Comparison of ENCODE assay signal across 13 cellular contexts in the genomic region with DNA sequence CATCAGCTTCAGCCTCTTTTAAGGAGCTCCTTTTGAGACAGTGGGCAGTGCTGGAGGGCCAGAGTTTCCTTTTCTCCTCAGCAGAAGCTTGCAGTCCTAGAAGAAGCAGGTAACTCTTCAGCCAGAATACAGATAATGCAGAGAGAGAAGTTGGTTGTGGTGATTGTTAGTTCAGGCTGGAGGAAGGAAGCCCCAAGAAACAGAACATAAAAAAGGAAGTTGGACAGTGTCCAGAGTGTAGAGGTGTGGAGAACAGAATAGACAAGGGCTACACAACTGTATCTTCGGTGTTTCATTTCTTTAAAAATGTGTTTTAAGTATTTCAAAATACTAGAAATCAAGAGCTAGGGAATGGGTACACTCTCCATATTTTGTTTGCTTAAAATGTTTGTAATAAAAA. TPM values are rescaled to one million over a fixed set of nuclear protein-coding genes. Genes with fewer than 3 reads are reported as not detected.
DNase-seq lines count a peak whose midpoint lies in the region; ATAC-seq and TF ChIP-seq lines count a peak whose summit lies in the region.
"Had no signal": no experiment of that assay in that cellular context is flagged by ENCODE, and none has a peak within 500 bp of the region (broad histone marks: within the 10 kb centered on the region; RNA-seq: fewer than 3 reads in every experiment).

No MANE protein-coding gene starts in this region.

- no peak for TF ChIP-seq POLR2A in gastroesophageal sphincter (IDR thresholded peaks at IDR 0.05)

- H3K4me1 ChIP-seq in RWPE2 (ENCODE audit: insufficient read depth, poor library complexity, severe bottlenecking) (peaks cover 27% of the 10 kb centered on the region), gastroesophageal sphincter (peaks cover 11 to 29% (median 22%) of the 10 kb centered on the region in 3 donors), subcutaneous abdominal adipose tissue (ENCODE audit: control insufficient read depth in 5 of 5, insufficient read depth in 5 of 5, low read length in 5 of 5) (peaks cover 0 to 26% (median 23%) of the 10 kb centered on the region in 5 donors)

- H3K27me3 ChIP-seq in RWPE2 (ENCODE audit: insufficient read depth, poor library complexity, severe bottlenecking) = no peaks in the 10 kb centered on the region
- H3K27me3 ChIP-seq in gastroesophageal sphincter = peaks cover 5% of the 10 kb centered on the region
- H3K27me3 ChIP-seq in subcutaneous abdominal adipose tissue (ENCODE audit: control insufficient read depth in 5 of 5, insufficient read depth in 4 of 5, low read length in 5 of 5) = peaks cover 0 to 2% (median 0%) of the 10 kb centered on the region in 5 donors

- peaks cover 0 to 13% of the 10 kb centered on the region in 2 donors for H3K4me1 Mint-ChIP-seq in natural killer cell treated with Interleukin-12 subunit alpha and Interleukin-12 subunit beta and Interleukin-15 and Interleukin-18, amount 100 ng/mL, for 72 hours (ENCODE audit: low read depth in 2 of 2)

- H3K27ac Mint-ChIP-seq in natural killer cell treated with Interleukin-12 subunit alpha and Interleukin-12 subunit beta and Interleukin-15 and Interleukin-18, amount 100 ng/mL, for 72 hours = no peak overlapping the region
- H3K27ac Mint-ChIP-seq: activated naive CD8-positive, alpha-beta T cell treated with anti-CD3 and anti-CD28 coated beads, Interleukin-2, amount 50 U/mL, for 24 hours; IgD-negative memory B cell had no signal

- H3K36me3 ChIP-seq in RWPE2 (ENCODE audit: low read depth) = peaks cover 8% of the 10 kb centered on the region; the same call in 1 of the 2 replicates
- no peaks in the 10 kb centered on the region for H3K36me3 ChIP-seq in gastroesophageal sphincter
- no peaks in the 10 kb centered on the region for H3K36me3 ChIP-seq in subcutaneous abdominal adipose tissue (ENCODE audit: control insufficient read depth in 5 of 5, insufficient read depth in 5 of 5, low read length in 5 of 5)

- no peak for TF ChIP-seq EP300 in gastroesophageal sphincter (IDR thresholded peaks at IDR 0.05)

- peak; percentile 41 for ATAC-seq in HG03103 (IDR thresholded peaks at IDR 0.05; ENCODE audit: low read depth, unreplicated experiment)
- no peak for ATAC-seq in RWPE2 (ENCODE audit: low read depth)
- no peak for ATAC-seq in gastroesophageal sphincter
- ATAC-seq in natural killer cell treated with Interleukin-12 subunit alpha and Interleukin-12 subunit beta and Interleukin-15 and Interleukin-18, amount 100 ng/mL, for 72 hours = no peak
- ATAC-seq in GM21619 (IDR thresholded peaks at IDR 0.05; ENCODE audit: unreplicated experiment) = no peak

- H3K27ac ChIP-seq in RWPE2 (ENCODE audit: poor library complexity, severe bottlenecking) (peak overlapping the region; percentile 94), gastroesophageal sphincter (peak overlapping the region in 3 of 4 donors; percentile 64 to 76 (median 72)), subcutaneous abdominal adipose tissue (ENCODE audit: low read depth, low read length) (peak overlapping the region; percentile 21)

- no peaks in the 10 kb centered on the region for H3K36me3 Mint-ChIP-seq in natural killer cell treated with Interleukin-12 subunit alpha and Interleukin-12 subunit beta and Interleukin-15 and Interleukin-18, amount 100 ng/mL, for 72 hours
- H3K36me3 Mint-ChIP-seq: IgD-negative memory B cell had no signal

- no peak overlapping the region for H3K4me3 Mint-ChIP-seq in natural killer cell treated with Interleukin-12 subunit alpha and Interleukin-12 subunit beta and Interleukin-15 and Interleukin-18, amount 100 ng/mL, for 72 hours
- H3K4me3 Mint-ChIP-seq: activated naive CD8-positive, alpha-beta T cell treated with anti-CD3 and anti-CD28 coated beads, Interleukin-2, amount 50 U/mL, for 24 hours had no signal

- H3K9me3 ChIP-seq in RWPE2 (ENCODE audit: severe bottlenecking) (no peaks in the 10 kb centered on the region), gastroesophageal sphincter (no peaks in the 10 kb centered on the region), subcutaneous abdominal adipose tissue (ENCODE audit: control insufficient read depth in 5 of 5, low read length in 5 of 5) (no peaks in the 10 kb centered on the region)

- TF ChIP-seq CTCF in RWPE2 (IDR thresholded peaks at IDR 0.05; ENCODE audit: poor library complexity, severe bottlenecking) = no peak
- TF ChIP-seq CTCF in gastroesophageal sphincter (IDR thresholded peaks at IDR 0.05) = no peak

- DNase-seq in RWPE2 (ENCODE audit: low spot score) = no peak
- no peak for DNase-seq in activated CD4-positive, alpha-beta T cell treated with anti-CD3 and anti-CD28 coated beads for 1 hour
- DNase-seq in natural killer cell treated with Interleukin-12 subunit alpha and Interleukin-12 subunit beta and Interleukin-15 and Interleukin-18, amount 100 ng/mL, for 72 hours (ENCODE audit: low spot score) = no peak
- no peak for DNase-seq in NCI-H1092 treated with DMSO at 0.1 percent for 48 hours (lab: John Stamatoyannopoulos, UW)
- DNase-seq: activated CD8-positive, alpha-beta memory T cell treated with anti-CD3 and anti-CD28 coated beads for 24 hours; activated naive CD8-positive, alpha-beta T cell treated with anti-CD3 and anti-CD28 coated beads, Interleukin-2, amount 50 U/mL, for 24 hours; effector CD4-positive, alpha-beta T cell; NCI-H446 had no signal

- 21 to 65% methylated on average over 1 of the region's 1 CpG for WGBS in gastroesophageal sphincter (ENCODE audit: low coverage in 1 of 2), 2 donors

- peaks cover 26 to 51% of the 10 kb centered on the region in 2 donors for H3K27me3 Mint-ChIP-seq in natural killer cell treated with Interleukin-12 subunit alpha and Interleukin-12 subunit beta and Interleukin-15 and Interleukin-18, amount 100 ng/mL, for 72 hours

- no peak overlapping the region for H3K4me3 ChIP-seq in RWPE2 (ENCODE audit: severe bottlenecking)
- H3K4me3 ChIP-seq in gastroesophageal sphincter = no peak overlapping the region
- no peak overlapping the region for H3K4me3 ChIP-seq in subcutaneous abdominal adipose tissue (ENCODE audit: low read depth in 1 of 5, low read length in 5 of 5)

- H3K9ac ChIP-seq in subcutaneous abdominal adipose tissue (ENCODE audit: low read length in 5 of 5) = no peak overlapping the region

- H3K9me3 Mint-ChIP-seq in natural killer cell treated with Interleukin-12 subunit alpha and Interleukin-12 subunit beta and Interleukin-15 and Interleukin-18, amount 100 ng/mL, for 72 hours = no peaks in the 10 kb centered on the region
- H3K9me3 Mint-ChIP-seq: activated naive CD8-positive, alpha-beta T cell treated with anti-CD3 and anti-CD28 coated beads, Interleukin-2, amount 50 U/mL, for 24 hours; IgD-negative memory B cell had no signal

RNA-seq across cellular contexts. Expression of gene TACSTD2, which starts 6.4 kb away (rescaled TPM):
- 10 to 100 TPM in 1 of 4 donors, 1 to 10 TPM in 3; 1.5 to 39.5 (median 4.5) TPM for total RNA-seq in gastroesophageal sphincter
- total RNA-seq in natural killer cell treated with Interleukin-12 subunit alpha and Interleukin-12 subunit beta and Interleukin-15 and Interleukin-18, amount 100 ng/mL, for 72 hours = not detected

RNA-seq across cellular contexts. Expression of gene OMA1, which starts 37.0 kb away (rescaled TPM):
- 10 to 100 TPM; 29.1 to 54.2 (median 36.6) TPM for total RNA-seq in gastroesophageal sphincter
- 10 to 100 TPM in 1 of 2 donors, 1 to 10 TPM in 1; 8.7 to 25.9 TPM for total RNA-seq in natural killer cell treated with Interleukin-12 subunit alpha and Interleukin-12 subunit beta and Interleukin-15 and Interleukin-18, amount 100 ng/mL, for 72 hours

Comparison
In these comparisons a context has a peak if more than half of its experiments do, and no peak if none do; other contexts are left out.
1. H3K27ac ChIP-seq: peak in every context shown above with its lines; median percentile 94 in RWPE2; 72 in gastroesophageal sphincter; 21 in subcutaneous abdominal adipose tissue.